23 cellular contexts compared by ENCODE assay signal in the genomic region with DNA sequence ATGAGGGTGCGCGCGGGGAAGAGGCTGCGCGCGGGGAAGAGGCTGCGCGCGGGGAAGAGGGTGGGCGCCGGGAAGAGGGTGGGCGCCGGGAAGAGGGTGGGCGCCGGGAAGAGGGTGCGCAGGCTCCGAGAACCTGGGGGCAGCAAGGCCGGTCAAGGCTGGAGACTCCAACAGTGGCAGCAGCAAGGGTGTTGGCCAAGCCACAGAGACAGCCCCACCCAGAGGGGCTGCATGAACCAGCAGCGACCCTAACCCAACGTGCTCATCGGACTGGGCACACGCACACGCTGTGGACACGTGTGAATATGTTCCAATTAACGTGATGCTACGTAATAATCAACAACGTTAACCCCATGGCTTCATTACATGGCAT.
"Had no signal": no experiment of that assay in that cellular context is flagged by ENCODE, and none has a peak within 500 bp of the region (broad histone marks: within the 10 kb centered on the region; RNA-seq: fewer than 3 reads in every experiment).

No MANE protein-coding gene starts in this region.

- H3K9me3 ChIP-seq: MG63, SJCRH30 had no signal

- H3K27ac ChIP-seq: HL-60, SJCRH30 had no signal

- H3K36me3 ChIP-seq: MG63, SJCRH30 had no signal

- DNase-seq: Karpas-422, KG1, MG63, NCI-H1092, NCI-H1105 treated with DMSO at 0.1 percent for 48 hours, NCI-H1417 treated with DMSO at 0.1 percent for 48 hours, NCI-H146, NCI-H1694 treated with DMSO at 0.1 percent for 48 hours, NCI-H1930, NCI-H2081, NCI-H2107, NCI-H2171, NCI-H226, NCI-H446, NCI-H510A, NCI-H524 treated with DMSO at 0.1 percent for 48 hours, NCI-H69, NCI-H774, RPMI8226, SHP77 treated with DMSO at 0.1 percent for 48 hours, SJCRH30 had no signal

- H3K27me3 ChIP-seq: MG63, SJCRH30 had no signal

- H3K4me1 ChIP-seq: SJCRH30 had no signal

- FAIRE-seq: RCC 7860 had no signal

- H3K4me3 ChIP-seq: MG63, SJCRH30 had no signal
